1 cellular context compared by ENCODE assay signal in genomic region chr5:55988428-55988827, GRCh38.
TF ChIP-seq lines count a peak whose summit lies in the region.

No MANE protein-coding gene starts in this region.

TF ChIP-seq in HepG2, 621 proteins besides CTCF, POLR2A, EP300 and RAD21:
- peak; percentile 69; the same call in 1 of the 2 replicates for TF ChIP-seq ZNF460 (CRISPR knock-in tag; IDR thresholded peaks at IDR 0.05; ENCODE audit: borderline replicate concordance)
